In the genomic region with DNA sequence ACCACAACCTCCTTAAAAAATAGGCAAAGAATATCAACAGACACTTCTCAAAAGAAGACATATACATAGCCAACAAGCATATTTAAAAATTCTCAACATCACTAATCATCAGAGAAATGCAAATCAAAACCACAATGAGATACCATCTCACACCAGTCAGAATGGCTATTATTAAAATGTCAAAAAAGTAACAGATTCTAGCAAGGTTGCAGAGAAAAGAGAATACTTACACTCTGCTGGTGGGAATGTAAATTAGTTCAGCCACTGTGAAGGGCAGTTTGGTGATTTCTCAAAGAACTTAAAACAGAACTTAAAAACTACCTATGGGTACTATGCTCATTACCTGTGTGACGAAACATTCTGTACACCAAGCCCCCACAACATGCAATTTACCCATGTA, we compare ENCODE assay signal across 1 cellular context.
TF ChIP-seq lines count a peak whose summit lies in the region.

No MANE protein-coding gene starts in this region.

TF ChIP-seq in SK-N-SH, 30 proteins besides CTCF, POLR2A, EP300 and RAD21 (continued from another document):
- TF ChIP-seq, protein P1, sequence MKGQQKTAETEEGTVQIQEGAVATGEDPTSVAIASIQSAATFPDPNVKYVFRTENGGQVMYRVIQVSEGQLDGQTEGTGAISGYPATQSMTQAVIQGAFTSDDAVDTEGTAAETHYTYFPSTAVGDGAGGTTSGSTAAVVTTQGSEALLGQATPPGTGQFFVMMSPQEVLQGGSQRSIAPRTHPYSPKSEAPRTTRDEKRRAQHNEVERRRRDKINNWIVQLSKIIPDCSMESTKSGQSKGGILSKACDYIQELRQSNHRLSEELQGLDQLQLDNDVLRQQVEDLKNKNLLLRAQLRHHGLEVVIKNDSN (IDR thresholded peaks at IDR 0.05; ENCODE audit: borderline replicate concordance, low read depth), result no peak
- TF ChIP-seq, protein P2, sequence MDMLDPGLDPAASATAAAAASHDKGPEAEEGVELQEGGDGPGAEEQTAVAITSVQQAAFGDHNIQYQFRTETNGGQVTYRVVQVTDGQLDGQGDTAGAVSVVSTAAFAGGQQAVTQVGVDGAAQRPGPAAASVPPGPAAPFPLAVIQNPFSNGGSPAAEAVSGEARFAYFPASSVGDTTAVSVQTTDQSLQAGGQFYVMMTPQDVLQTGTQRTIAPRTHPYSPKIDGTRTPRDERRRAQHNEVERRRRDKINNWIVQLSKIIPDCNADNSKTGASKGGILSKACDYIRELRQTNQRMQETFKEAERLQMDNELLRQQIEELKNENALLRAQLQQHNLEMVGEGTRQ (IDR thresholded peaks at IDR 0.05; ENCODE audit: borderline replicate concordance, low read depth, low read length), result no peak
- TF ChIP-seq TAF1 (IDR thresholded peaks at IDR 0.05; ENCODE audit: borderline replicate concordance, low read depth, low read length) (no peak), EZH2phosphoT487 (IDR thresholded peaks at IDR 0.05; ENCODE audit: borderline replicate concordance, low read depth) (no peak), NRF1 (IDR thresholded peaks at IDR 0.05; ENCODE audit: low read depth, low read length) (no peak), YY1 (IDR thresholded peaks at IDR 0.05; ENCODE audit: low read depth) (no peak), FOSL2 (IDR thresholded peaks at IDR 0.05; ENCODE audit: borderline replicate concordance, low read depth) (no peak), FOXJ3 (CRISPR knock-in tag; IDR thresholded peaks at IDR 0.05) (no peak), RFX5 (IDR thresholded peaks at IDR 0.05; ENCODE audit: low read length) (no peak)
